In genomic region chr1:243727503-243728191, GRCh38 we compare ENCODE assay signal across 10 cellular contexts.
DNase-seq lines count a peak whose midpoint lies in the region; ATAC-seq, FAIRE-seq and TF ChIP-seq lines count a peak whose summit lies in the region.
"Had no signal": no experiment of that assay in that cellular context is flagged by ENCODE, and none has a peak within 500 bp of the region (broad histone marks: within the 10 kb centered on the region; RNA-seq: fewer than 3 reads in every experiment).

No MANE protein-coding gene starts in this region.

- H3K27me3 ChIP-seq in psoas muscle (ENCODE audit: insufficient read depth in 3 of 3, low read length in 2 of 3): no peaks in the 10 kb centered on the region

- 88 to 95% (median 91%) methylated on average over 4 of the region's 4 CpGs for WGBS in psoas muscle, 3 donors

- H3K4me1 ChIP-seq in kidney (ENCODE audit: control insufficient read depth in 1 of 2, insufficient read depth in 1 of 2, low read depth in 1 of 2, low read length in 2 of 2): peaks cover 5% of the 10 kb centered on the region in 2 donors
- no peaks in the 10 kb centered on the region for H3K4me1 ChIP-seq in psoas muscle

- H3K4me3 ChIP-seq in kidney (ENCODE audit: low read length in 2 of 2) (no peak overlapping the region), psoas muscle (no peak overlapping the region)

- FAIRE-seq in D721Med (lab: Jason Lieb, UNC) (peak; percentile 93), kidney (lab: Jason Lieb, UNC) (no peak)

- ATAC-seq in GM19467 (IDR thresholded peaks at IDR 0.05; ENCODE audit: unreplicated experiment) (peak; percentile 80), HG03095 (IDR thresholded peaks at IDR 0.05; ENCODE audit: unreplicated experiment) (peak; percentile 77), psoas muscle (no peak)
- ATAC-seq: stimulated activated naive CD8-positive, alpha-beta T cell treated with anti-CD3 and anti-CD28 coated beads, Interleukin-15, amount 100 ng/mL, for 72 hours had no signal

- H3K36me3 ChIP-seq in kidney (ENCODE audit: control insufficient read depth in 1 of 2, insufficient read depth in 2 of 2, low read length in 2 of 2) (no peaks in the 10 kb centered on the region), psoas muscle (ENCODE audit: insufficient read depth in 1 of 2, low read depth in 1 of 2) (no peaks in the 10 kb centered on the region)

- intact Hi-C loops in kidney (cut with DNase I) (no loop called here), psoas muscle (cut with DNase I) (no loop called here)

- no peak for TF ChIP-seq CTCF in D721Med (IDR thresholded peaks at IDR 0.05; ENCODE audit: insufficient read depth, missing control alignments)
- TF ChIP-seq CTCF in kidney (IDR thresholded peaks at IDR 0.05; ENCODE audit: borderline replicate concordance, extremely low read depth, insufficient read depth): no peak
- no peak for TF ChIP-seq CTCF in psoas muscle (IDR thresholded peaks at IDR 0.05)

- DNase-seq in D721Med (ENCODE audit: insufficient read length, low spot score) (no peak), SKM-1 (lab: John Stamatoyannopoulos, UW; ENCODE audit: unreplicated experiment) (peak; percentile 98), NCI-H1105 (lab: John Stamatoyannopoulos, UW) (no peak), kidney (no peak), psoas muscle (no peak)
- no peak for DNase-seq in effector CD8-positive, alpha-beta T cell (lab: John Stamatoyannopoulos, UW)
- DNase-seq: activated CD8-positive, alpha-beta memory T cell treated with anti-CD3 and anti-CD28 coated beads for 24 hours; stimulated activated naive CD8-positive, alpha-beta T cell treated with anti-CD3 and anti-CD28 coated beads, Interleukin-15, amount 100 ng/mL, for 72 hours had no signal

- no peak overlapping the region for H3K9ac ChIP-seq in kidney (ENCODE audit: low read length in 2 of 2)

- H3K27ac ChIP-seq in kidney (ENCODE audit: low read depth in 2 of 2, low read length in 2 of 2) (no peak overlapping the region), psoas muscle (no peak overlapping the region)

- no peaks in the 10 kb centered on the region for H3K9me3 ChIP-seq in kidney (ENCODE audit: control insufficient read depth in 1 of 2, low read length in 2 of 2)
- no peaks in the 10 kb centered on the region for H3K9me3 ChIP-seq in psoas muscle

Comparison
In these comparisons a context has a peak if more than half of its experiments do, and no peak if none do; other contexts are left out.
1. ATAC-seq: peak in GM19467 (single experiment) and HG03095 (single experiment); none in psoas muscle (0 of 4).